ENCODE assay signal across 8 cellular contexts in the genomic region with DNA sequence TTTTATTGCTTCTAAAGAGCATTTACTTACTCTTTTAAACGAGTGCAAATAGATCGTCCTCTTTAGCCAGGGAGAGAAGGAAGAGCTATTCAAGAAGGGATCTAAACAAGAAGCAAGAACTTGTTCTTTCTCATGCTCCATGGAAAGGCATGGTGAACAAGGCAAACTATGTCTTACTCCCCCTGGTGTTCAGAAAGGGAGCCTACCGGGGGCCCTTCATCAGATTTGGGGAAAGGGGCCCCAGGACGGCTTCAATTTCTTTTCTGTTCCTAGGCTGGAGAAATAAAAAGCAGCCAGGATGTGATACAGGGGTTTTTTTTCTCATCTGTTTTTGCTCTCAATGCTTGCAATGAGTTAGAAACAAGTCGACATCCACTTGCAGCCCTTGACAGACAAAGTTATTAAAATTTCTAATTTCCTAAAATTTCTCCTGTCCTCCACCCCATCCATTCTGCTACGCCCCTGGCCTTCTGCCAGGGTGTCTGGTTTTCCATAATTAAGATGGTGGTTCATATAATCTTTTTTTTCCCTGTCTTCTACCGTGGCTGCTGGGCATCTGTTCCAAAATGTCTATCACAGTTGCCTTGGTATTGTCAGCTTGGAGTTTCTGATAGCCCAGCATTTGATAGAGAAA.
DNase-seq lines count a peak whose midpoint lies in the region; ATAC-seq and TF ChIP-seq lines count a peak whose summit lies in the region.

No MANE protein-coding gene starts in this region.

- CTCF ChIA-PET in mammary epithelial cell (lab: Charles Lee; ENCODE audit: low non-redundant PET) = no interaction called here

- in situ Hi-C loops in GM23248 (cut with MboI) (no loop called here), mammary epithelial cell (cut with MboI; ENCODE audit: low sequenced_read_pairs in 2 of 2) (loop anchor here in 1 of 2 donors (5.0 kb wide), 1 partner anchor 239 kb away; no protein-coding TSS in a partner anchor)

- ATAC-seq in mucosa of descending colon (no peak), HG03442 (IDR thresholded peaks at IDR 0.05; ENCODE audit: unreplicated experiment) (no peak)

- intact Hi-C loops in mammary epithelial cell (cut with micrococcal nuclease) (loop anchor here (1.0 to 10.0 kb wide), 5 partner anchors 92 to 329 kb away; no protein-coding TSS in a partner anchor), mucosa of descending colon (cut with DNase I, micrococcal nuclease) (no loop called here)

- no peaks in the 10 kb centered on the region for H3K36me3 ChIP-seq in GM23248 (ENCODE audit: low read depth)
- no peaks in the 10 kb centered on the region for H3K36me3 ChIP-seq in mammary epithelial cell (ENCODE audit: insufficient read depth, low read length)
- no peaks in the 10 kb centered on the region for H3K36me3 ChIP-seq in mucosa of descending colon (ENCODE audit: low read depth)

- no peaks in the 10 kb centered on the region for H3K9me3 ChIP-seq in GM23248 (ENCODE audit: low read depth)
- no peaks in the 10 kb centered on the region for H3K9me3 ChIP-seq in mammary epithelial cell (replicated peaks; ENCODE audit: insufficient read depth, low read length)
- H3K9me3 ChIP-seq in mucosa of descending colon = no peaks in the 10 kb centered on the region

- H2AFZ ChIP-seq in GM23248 = peak overlapping the region; percentile 20
- peak overlapping the region; percentile 15 for H2AFZ ChIP-seq in mammary epithelial cell (ENCODE audit: low read depth, low read length)

- H3K4me2 ChIP-seq in GM23248 (ENCODE audit: unreplicated experiment) (peak overlapping the region; percentile 53), mammary epithelial cell (ENCODE audit: insufficient read depth, low read depth, low read length) (no peak overlapping the region)

- H3K79me2 ChIP-seq in GM23248 (ENCODE audit: insufficient read depth) (no peaks in the 10 kb centered on the region), mammary epithelial cell (ENCODE audit: insufficient read depth, low read length) (no peaks in the 10 kb centered on the region)

- no peak overlapping the region; the same call in 1 of the 2 replicates for H3K4me3 ChIP-seq in GM23248
- H3K4me3 ChIP-seq in mammary epithelial cell (replicated peaks in 1 of 3; ENCODE audit: insufficient read depth in 1 of 3, low read depth in 2 of 3, low read length in 3 of 3) = no peak overlapping the region
- H3K4me3 ChIP-seq in mucosa of descending colon = no peak overlapping the region

- H3K9ac ChIP-seq in GM23248 = no peak overlapping the region
- no peak overlapping the region for H3K9ac ChIP-seq in mammary epithelial cell (ENCODE audit: insufficient read depth, low read length)

- BruUV-seq in mammary epithelial cell (replicated peaks; lab: Mats Ljungman, UMichigan) = no TSS peak

- no peaks in the 10 kb centered on the region for H4K20me1 ChIP-seq in GM23248 (ENCODE audit: insufficient read depth)
- H4K20me1 ChIP-seq in mammary epithelial cell (ENCODE audit: insufficient read depth, low read length) = no peaks in the 10 kb centered on the region

- no peaks in the 10 kb centered on the region for H3K27me3 ChIP-seq in GM23248 (replicated peaks; ENCODE audit: insufficient read depth)
- H3K27me3 ChIP-seq in mammary epithelial cell (ENCODE audit: insufficient read depth, low read length) = no peaks in the 10 kb centered on the region

- peak; percentile 32 for DNase-seq in DMS 273 treated with DMSO at 0.1 percent for 48 hours (lab: John Stamatoyannopoulos, UW)
- DNase-seq in GM23248 = peak; percentile 71
- DNase-seq in NCI-H748 treated with DMSO at 0.1 percent for 48 hours (lab: John Stamatoyannopoulos, UW) = peak; percentile 42
- DNase-seq in mammary epithelial cell = peak; percentile 39
- DNase-seq in mucosa of descending colon = peak in 1 of 3 donors; percentile 24
- no peak for DNase-seq in activated gamma-delta T cell (lab: John Stamatoyannopoulos, UW)
- DNase-seq in ecto neural progenitor cell (ENCODE audit: low spot score) = no peak

- no peaks in the 10 kb centered on the region for H3K9me2 ChIP-seq in GM23248 (ENCODE audit: insufficient read depth)

- H3K27ac ChIP-seq in GM23248 (peak overlapping the region; percentile 65), mammary epithelial cell (ENCODE audit: insufficient read depth, low read depth, low read length) (no peak overlapping the region)

- peaks cover 66% of the 10 kb centered on the region for H3K4me1 ChIP-seq in GM23248 (ENCODE audit: insufficient read depth)
- H3K4me1 ChIP-seq in mammary epithelial cell (ENCODE audit: insufficient read depth, low read length) = peaks cover 5% of the 10 kb centered on the region
- H3K4me1 ChIP-seq in mucosa of descending colon (ENCODE audit: low read depth) = no peaks in the 10 kb centered on the region

- 8 to 11% methylated on average over 7 of the region's 7 CpGs for WGBS in GM23248 (ENCODE audit: low coverage in 1 of 2, low lambda C conversion rate in 2 of 2, missing lambda C conversion rate in 2 of 2), 2 experiments
- WGBS in mammary epithelial cell (ENCODE audit: low coverage, missing lambda C conversion rate) = 34% methylated on average over 7 of the region's 7 CpGs

- H3F3A ChIP-seq in GM23248 (ENCODE audit: insufficient read depth) = peaks cover 37% of the 10 kb centered on the region

- dilution Hi-C loops in mammary epithelial cell (cut with HindIII; ENCODE audit: low sequenced_read_pairs) = no loop called here

- TF ChIP-seq CTCF in mammary epithelial cell (conservative IDR thresholded peaks at IDR 0.05 in 1 of 2, IDR thresholded peaks at IDR 0.05 in 1 of 2; ENCODE audit: extremely low read depth in 1 of 2, insufficient read depth in 1 of 2, low read depth in 1 of 2, low read length in 2 of 2) = peak; percentile 69 to 75
- peak; percentile 32 for TF ChIP-seq CTCF in mucosa of descending colon (IDR thresholded peaks at IDR 0.05)

Comparison
In these comparisons a context has a peak if more than half of its experiments do, and no peak if none do; other contexts are left out.
1. DNase-seq: peak in DMS 273 treated with DMSO at 0.1 percent for 48 hours (single experiment), GM23248 (single experiment), NCI-H748 treated with DMSO at 0.1 percent for 48 hours (single experiment) and mammary epithelial cell (single experiment); none in activated gamma-delta T cell (single experiment) and ecto neural progenitor cell (single experiment).